Comparison of ENCODE assay signal across 8 cellular contexts in genomic region chr20:59515013-59515905, GRCh38.
DNase-seq lines count a peak whose midpoint lies in the region; ATAC-seq and TF ChIP-seq lines count a peak whose summit lies in the region.

No MANE protein-coding gene starts in this region.

- BruUV-seq in Calu3 (replicated peaks; lab: Mats Ljungman, UMichigan), result no TSS peak

- H3K4me1 Mint-ChIP-seq in Calu3 (ENCODE audit: low read depth, unreplicated experiment), result no peaks in the 10 kb centered on the region
- peaks cover 5% of the 10 kb centered on the region for H3K4me1 Mint-ChIP-seq in mesothelial cell of epicardium

- H3K36me3 Mint-ChIP-seq in Calu3 (ENCODE audit: insufficient read depth, unreplicated experiment) (peaks cover 4% of the 10 kb centered on the region), mesothelial cell of epicardium (no peaks in the 10 kb centered on the region)

- TF ChIP-seq CTCF in Calu3 (IDR thresholded peaks at IDR 0.05; ENCODE audit: unreplicated experiment) (peak; percentile 94), epithelial cell of proximal tubule (conservative IDR thresholded peaks at IDR 0.05; ENCODE audit: low read depth, low read length) (peak; percentile 86), mesothelial cell of epicardium (IDR thresholded peaks at IDR 0.05; ENCODE audit: unreplicated experiment) (peak; percentile 81)

- no peaks in the 10 kb centered on the region for H3K9me3 Mint-ChIP-seq in Calu3 (ENCODE audit: low read depth, unreplicated experiment)
- no peaks in the 10 kb centered on the region for H3K9me3 Mint-ChIP-seq in mesothelial cell of epicardium

- ATAC-seq in HG03457 (IDR thresholded peaks at IDR 0.05; ENCODE audit: unreplicated experiment), result no peak
- no peak for ATAC-seq in HG03521 (IDR thresholded peaks at IDR 0.05; ENCODE audit: unreplicated experiment)
- no peak for ATAC-seq in HG03045 (IDR thresholded peaks at IDR 0.05; ENCODE audit: unreplicated experiment)

- no peak overlapping the region for H3K27ac Mint-ChIP-seq in Calu3 (ENCODE audit: unreplicated experiment)
- no peak overlapping the region for H3K27ac Mint-ChIP-seq in mesothelial cell of epicardium

- H3K4me3 ChIP-seq in HUES64 (ENCODE audit: low read length) (peak overlapping the region; percentile 46), epithelial cell of proximal tubule (ENCODE audit: low read depth, low read length) (no peak overlapping the region)

- intact Hi-C loops in Calu3 (cut with micrococcal nuclease; ENCODE audit: unreplicated experiment), result loop anchor here (1.0 kb wide), 1 partner anchor 10 kb away; no protein-coding TSS in a partner anchor

- no peaks in the 10 kb centered on the region for H3K36me3 ChIP-seq in HUES64 (ENCODE audit: insufficient read depth, low read length)

- H3K9ac ChIP-seq in HUES64 (ENCODE audit: low read depth, low read length), result no peak overlapping the region; the same call in 1 of the 2 replicates

- peaks cover 18% of the 10 kb centered on the region; the same call in 1 of the 2 replicates for H3K27me3 ChIP-seq in HUES64 (ENCODE audit: insufficient read depth, low read length)

- DNase-seq in Calu3 (peak; percentile 89), RPMI7951 (ENCODE audit: low read depth) (peak; percentile 75), epithelial cell of proximal tubule (ENCODE audit: low read depth) (no peak), mesothelial cell of epicardium (ENCODE audit: low spot score in 2 of 2, unreplicated experiment in 2 of 2) (peak; percentile 52 to 87)

- H3K27me3 Mint-ChIP-seq in Calu3 (ENCODE audit: unreplicated experiment) (peaks cover 100% of the 10 kb centered on the region), mesothelial cell of epicardium (ENCODE audit: low read depth) (peaks cover 80% of the 10 kb centered on the region)

- CTCF ChIA-PET in Calu3 (lab: Charles Lee), result interaction anchor here (0.9 to 1.3 kb wide), 3 partner anchors 11 to 82 kb away, joined by 3 read pairs; no protein-coding TSS in a partner anchor

- H3K4me3 Mint-ChIP-seq in Calu3 (ENCODE audit: low read depth, unreplicated experiment) (no peak overlapping the region), mesothelial cell of epicardium (no peak overlapping the region)

- peaks cover 3% of the 10 kb centered on the region; the same call in 1 of the 2 replicates for H3K4me1 ChIP-seq in HUES64 (ENCODE audit: insufficient read depth, low read length)

- 11% methylated on average over 31 of the region's 32 CpGs for WGBS in HUES64

- H3K9me3 ChIP-seq in HUES64 (ENCODE audit: insufficient read depth, low read depth, low read length), result no peaks in the 10 kb centered on the region

- no peak overlapping the region for H3K27ac ChIP-seq in HUES64 (ENCODE audit: low read depth, low read length)
